ENCODE assay signal across 27 cellular contexts in the genomic region with DNA sequence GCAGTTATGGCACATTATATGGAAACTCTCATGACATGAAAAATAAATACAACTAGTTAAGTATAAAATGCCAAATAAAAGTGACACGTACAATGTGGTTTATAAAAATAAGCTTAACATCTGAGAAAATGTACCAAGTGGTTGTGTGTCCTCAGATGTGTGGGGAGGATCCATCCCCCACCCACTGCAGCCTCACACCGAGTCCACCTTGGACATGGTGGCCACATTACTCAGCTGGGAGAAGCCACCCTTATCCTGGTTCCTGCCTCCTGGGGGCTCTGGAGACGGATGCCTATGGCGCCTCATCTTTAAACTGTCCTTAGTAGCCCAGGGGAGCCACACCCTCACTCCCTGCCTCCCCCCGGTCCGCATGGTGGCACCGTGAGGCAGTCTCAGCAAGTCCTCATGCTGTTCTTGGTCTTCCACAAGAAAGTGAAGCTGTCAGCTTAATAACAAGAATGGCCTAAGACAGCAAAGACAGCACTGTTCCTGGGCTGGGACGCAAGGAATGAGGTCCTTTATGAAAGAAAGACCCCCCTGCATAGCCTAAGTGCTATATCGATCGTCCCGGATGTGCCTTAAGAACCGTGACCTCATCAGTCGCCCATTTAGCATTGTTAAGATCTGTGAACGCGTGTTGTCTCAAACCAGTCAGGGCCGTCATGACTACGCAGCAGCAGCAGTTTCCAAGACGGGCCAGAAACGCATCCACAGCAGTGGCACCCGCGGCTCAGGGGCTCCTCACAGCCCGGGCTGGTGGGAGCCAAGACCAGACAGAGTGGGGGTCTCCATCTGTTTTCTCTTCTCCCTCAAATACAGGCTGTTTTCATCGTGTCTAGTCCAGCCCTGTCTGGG. TPM values are rescaled to one million over a fixed set of nuclear protein-coding genes. Genes with fewer than 3 reads are reported as not detected.
DNase-seq lines count a peak whose midpoint lies in the region; ATAC-seq, FAIRE-seq and TF ChIP-seq lines count a peak whose summit lies in the region.
"Had no signal": no experiment of that assay in that cellular context is flagged by ENCODE, and none has a peak within 500 bp of the region (broad histone marks: within the 10 kb centered on the region; RNA-seq: fewer than 3 reads in every experiment).

No MANE protein-coding gene starts in this region.

- TF ChIP-seq POLR2A in HepG2 (IDR thresholded peaks at IDR 0.05; ENCODE audit: insufficient read depth in 1 of 2, low read depth in 2 of 2, low read length in 2 of 2): no peak
- no peak for TF ChIP-seq POLR2A in right lobe of liver (IDR thresholded peaks at IDR 0.05)

- peaks cover 2 to 23% of the 10 kb centered on the region in 2 experiments; a peak in 4 of 5 replicates for H3K36me3 ChIP-seq in HepG2 (replicated peaks in 1 of 2; ENCODE audit: control insufficient read depth in 1 of 2, insufficient read depth in 2 of 2, low read length in 2 of 2)
- H3K36me3 ChIP-seq in right lobe of liver: peaks cover 0 to 3% (median 0%) of the 10 kb centered on the region in 4 donors
- H3K36me3 ChIP-seq in muscle layer of colon (ENCODE audit: insufficient read depth, low read length): peaks cover 6% of the 10 kb centered on the region

- H3K79me2 ChIP-seq in HepG2 (ENCODE audit: insufficient read depth, low read length): no peaks in the 10 kb centered on the region

- H3K4me1 ChIP-seq in HepG2 (ENCODE audit: insufficient read depth, low read length): peaks cover 55% of the 10 kb centered on the region
- H3K4me1 ChIP-seq in right lobe of liver: peaks cover 0 to 32% (median 9%) of the 10 kb centered on the region in 4 donors
- H3K4me1 ChIP-seq in muscle layer of colon (ENCODE audit: insufficient read depth, low read length): peaks cover 64% of the 10 kb centered on the region
- H3K4me1 ChIP-seq: BE2C had no signal

- H3K4me3 Mint-ChIP-seq in T-helper 2 cell treated with Interferon-gamma antibody and Interleukin-4, amounts not matched to agents 5 μg/mL and 100 μg/mL, for 36 hours: no peak overlapping the region
- no peak overlapping the region for H3K4me3 Mint-ChIP-seq in stimulated activated memory B cell treated with anti-CD40 and anti-IgM and Interleukin-4, amounts not matched to agents 10 μg/mL and 1 μg/mL and 100 μg/mL, for 72 hours
- H3K4me3 Mint-ChIP-seq: CD14-positive monocyte had no signal

- H3K4me1 Mint-ChIP-seq in T-helper 2 cell treated with Interferon-gamma antibody and Interleukin-4, amounts not matched to agents 5 μg/mL and 100 μg/mL, for 36 hours (ENCODE audit: low read depth): no peaks in the 10 kb centered on the region
- H3K4me1 Mint-ChIP-seq in stimulated activated memory B cell treated with anti-CD40 and anti-IgM and Interleukin-4, amounts not matched to agents 10 μg/mL and 1 μg/mL and 100 μg/mL, for 72 hours: no peaks in the 10 kb centered on the region
- H3K4me1 Mint-ChIP-seq: CD14-positive monocyte had no signal

- ATAC-seq in HepG2 (no peak), right lobe of liver (no peak), GM19395 (IDR thresholded peaks at IDR 0.05; ENCODE audit: unreplicated experiment) (no peak), HG03342 (IDR thresholded peaks at IDR 0.05; ENCODE audit: unreplicated experiment) (no peak)
- ATAC-seq in stimulated activated memory B cell treated with anti-CD40 and anti-IgM and Interleukin-4, amounts not matched to agents 10 μg/mL and 1 μg/mL and 100 μg/mL, for 72 hours: no peak

- in situ Hi-C loops in HepG2 (cut with HindIII; ENCODE audit: extremely low pct_ligation_motif_present, low pct_unique_long_range_greater_than_20kb): no loop called here

- H3K36me3 Mint-ChIP-seq in T-helper 2 cell treated with Interferon-gamma antibody and Interleukin-4, amounts not matched to agents 5 μg/mL and 100 μg/mL, for 36 hours (ENCODE audit: low read depth): peaks cover 37% of the 10 kb centered on the region
- peaks cover 70% of the 10 kb centered on the region for H3K36me3 Mint-ChIP-seq in stimulated activated memory B cell treated with anti-CD40 and anti-IgM and Interleukin-4, amounts not matched to agents 10 μg/mL and 1 μg/mL and 100 μg/mL, for 72 hours

- no peak overlapping the region for H3K27ac ChIP-seq in HepG2 (ENCODE audit: extremely low read length, insufficient read depth, low read length)
- no peak overlapping the region for H3K27ac ChIP-seq in right lobe of liver
- peak overlapping the region; percentile 10 for H3K27ac ChIP-seq in muscle layer of colon (ENCODE audit: low read depth, low read length)
- H3K27ac ChIP-seq in skin epidermis: peak overlapping the region in 16 of 21 experiments; percentile 2 to 87 (median 64)
- H3K27ac ChIP-seq: HL-60 had no signal

- POLR2A ChIA-PET in HepG2 (lab: Yijun Ruan, JAX): no interaction called here

- no peak for FAIRE-seq in HepG2 (lab: Jason Lieb, UNC)
- FAIRE-seq: GM12891, H54 had no signal

- TF ChIP-seq CTCF in HepG2 (CRISPR knock-in tag; IDR thresholded peaks at IDR 0.05) (no peak), right lobe of liver (IDR thresholded peaks at IDR 0.05) (no peak)

- DNase-seq in HepG2 (ENCODE audit: low spot score) (no peak), right lobe of liver (no peak)
- no peak for DNase-seq in T-helper 2 cell treated with Interferon-gamma antibody and Interleukin-4, amounts not matched to agents 5 μg/mL and 100 μg/mL, for 36 hours (ENCODE audit: low spot score)
- DNase-seq: 8988T, ACHN, BE2C, Calu3, DMS79 treated with DMSO at 0.1 percent for 48 hours, GF-D8, NCI-H1048, NCI-H1417, NCI-H1694, NCI-H2029 treated with DMSO at 0.1 percent for 48 hours, NCI-H2227 treated with DMSO at 0.1 percent for 48 hours, NCI-H510A, NCI-H69, RPMI8226, SHP77 had no signal

- H3K9ac ChIP-seq in HepG2 (ENCODE audit: insufficient read depth, low read depth, low read length): no peak overlapping the region
- no peak overlapping the region for H3K9ac ChIP-seq in muscle layer of colon (ENCODE audit: low read length)

- no peaks in the 10 kb centered on the region for H3K27me3 ChIP-seq in HepG2 (ENCODE audit: control insufficient read depth in 1 of 2, insufficient read depth in 2 of 2, low read length in 2 of 2)
- H3K27me3 ChIP-seq in right lobe of liver: no peaks in the 10 kb centered on the region
- H3K27me3 ChIP-seq in muscle layer of colon (ENCODE audit: control insufficient read depth in 1 of 2, insufficient read depth in 2 of 2, low read length in 2 of 2): no peaks in the 10 kb centered on the region
- H3K27me3 ChIP-seq: BE2C had no signal

- no TSS peak for BruUV-seq in HepG2 (replicated peaks; lab: Mats Ljungman, UMichigan)

- H3K9me3 Mint-ChIP-seq in T-helper 2 cell treated with Interferon-gamma antibody and Interleukin-4, amounts not matched to agents 5 μg/mL and 100 μg/mL, for 36 hours: no peaks in the 10 kb centered on the region
- no peaks in the 10 kb centered on the region for H3K9me3 Mint-ChIP-seq in stimulated activated memory B cell treated with anti-CD40 and anti-IgM and Interleukin-4, amounts not matched to agents 10 μg/mL and 1 μg/mL and 100 μg/mL, for 72 hours
- H3K9me3 Mint-ChIP-seq: CD14-positive monocyte had no signal

- no peaks in the 10 kb centered on the region for H3K27me3 Mint-ChIP-seq in T-helper 2 cell treated with Interferon-gamma antibody and Interleukin-4, amounts not matched to agents 5 μg/mL and 100 μg/mL, for 36 hours (ENCODE audit: low read depth)
- H3K27me3 Mint-ChIP-seq in stimulated activated memory B cell treated with anti-CD40 and anti-IgM and Interleukin-4, amounts not matched to agents 10 μg/mL and 1 μg/mL and 100 μg/mL, for 72 hours: no peaks in the 10 kb centered on the region

- no peak overlapping the region for H3K4me3 ChIP-seq in HepG2 (replicated peaks in 1 of 3; ENCODE audit: insufficient read depth in 1 of 3, low read depth in 2 of 3, low read length in 3 of 3)
- no peak overlapping the region for H3K4me3 ChIP-seq in right lobe of liver
- no peak overlapping the region for H3K4me3 ChIP-seq in muscle layer of colon (ENCODE audit: low read depth in 1 of 2, low read length in 2 of 2)
- no peak overlapping the region for H3K4me3 ChIP-seq in skin epidermis

- no peak overlapping the region for H2AFZ ChIP-seq in HepG2 (ENCODE audit: low read length)

- TF ChIP-seq EP300 in HepG2 (IDR thresholded peaks at IDR 0.05; ENCODE audit: low read depth in 2 of 2, low read length in 2 of 2): no peak
- TF ChIP-seq EP300 in HepG2 (CRISPR knock-in tag; IDR thresholded peaks at IDR 0.05; ENCODE audit: borderline replicate concordance): no peak

- intact Hi-C loops in HepG2 (cut with micrococcal nuclease; ENCODE audit: unreplicated experiment): no loop called here
- intact Hi-C loops in right lobe of liver (cut with DNase I): no loop called here

- CTCF ChIA-PET in HepG2 (lab: Yijun Ruan, JAX; ENCODE audit: low intra/inter-chr PET ratio, low total read pairs): no interaction called here

- H3K27ac Mint-ChIP-seq in T-helper 2 cell treated with Interferon-gamma antibody and Interleukin-4, amounts not matched to agents 5 μg/mL and 100 μg/mL, for 36 hours: no peak overlapping the region
- H3K27ac Mint-ChIP-seq in stimulated activated memory B cell treated with anti-CD40 and anti-IgM and Interleukin-4, amounts not matched to agents 10 μg/mL and 1 μg/mL and 100 μg/mL, for 72 hours: no peak overlapping the region

- WGBS in HepG2 (ENCODE audit: low lambda C conversion rate): 98% methylated on average over 18 of the region's 23 CpGs
- 100% methylated on average over 15 of the region's 23 CpGs for WGBS in right lobe of liver (ENCODE audit: insufficient coverage, low coverage, low lambda C conversion rate, missing lambda C conversion rate)

- H4K20me1 ChIP-seq in HepG2 (ENCODE audit: insufficient read depth, low read length): no peaks in the 10 kb centered on the region

- TF ChIP-seq RAD21 in HepG2 (CRISPR knock-in tag; IDR thresholded peaks at IDR 0.05): no peak

- H3K9me3 ChIP-seq in HepG2 (ENCODE audit: low read length) (no peaks in the 10 kb centered on the region), right lobe of liver (no peaks in the 10 kb centered on the region), muscle layer of colon (ENCODE audit: low read length) (no peaks in the 10 kb centered on the region)
- H3K9me3 ChIP-seq: BE2C had no signal

- no peak overlapping the region for H3K4me2 ChIP-seq in HepG2 (ENCODE audit: low read depth, low read length)

RNA-seq across cellular contexts. Expression of gene IPPK, which starts 56.4 kb away (rescaled TPM):
- total RNA-seq in HepG2 (2016; rRNA removed; fragmentation: Illumina TruSeq; extraction: Trizol): 14.1 and 15.1 TPM in 2 replicates
- 0.91 and 1.3 TPM in 2 replicates for total RNA-seq in HepG2 (2016; cell fraction: cytosol; rRNA removed; fragmentation: Illumina TruSeq; extraction: Trizol; ENCODE audit: low read depth)
- 12.9 and 15.9 TPM in 2 replicates for total RNA-seq in HepG2 (2016; cell fraction: insoluble cytoplasmic fraction; rRNA removed; fragmentation: Illumina TruSeq; extraction: Trizol)
- 4.6 and 5.0 TPM in 2 replicates for total RNA-seq in HepG2 (2016; cell fraction: membrane; rRNA removed; fragmentation: Illumina TruSeq; extraction: Trizol)
- total RNA-seq in HepG2 (2016; cell fraction: nucleus; rRNA removed; fragmentation: Illumina TruSeq; extraction: Trizol): 6.5 and 8.3 TPM in 2 replicates
- 9.9 and 11.2 TPM in 2 replicates for polyA plus RNA-seq in HepG2 (2011; rRNA removed)
- 10.8 and 11.0 TPM in 2 replicates for polyA plus RNA-seq in HepG2 (2011; cell fraction: cytosol; rRNA removed)
- 17.2 and 18.8 TPM in 2 replicates for polyA plus RNA-seq in HepG2 (2011; cell fraction: nucleus; rRNA removed)
- 5.3 and 5.7 TPM in 2 replicates for polyA plus RNA-seq in HepG2 (2012)
- 0.66 and 1.2 TPM in 2 replicates for polyA plus RNA-seq in HepG2 (2016; cell fraction: cytosol; fragmentation: Illumina TruSeq; extraction: Trizol; ENCODE audit: low read depth)
- 16.3 and 16.9 TPM in 2 replicates for polyA plus RNA-seq in HepG2 (2016; cell fraction: insoluble cytoplasmic fraction; fragmentation: Illumina TruSeq; extraction: Trizol; ENCODE audit: low read depth)
- 2.2 and 3.4 TPM in 2 replicates for polyA plus RNA-seq in HepG2 (2016; cell fraction: membrane; fragmentation: Illumina TruSeq; extraction: Trizol; ENCODE audit: low read depth)
- 12.6 and 15.6 TPM in 2 replicates for polyA plus RNA-seq in HepG2 (2016; cell fraction: nucleus; fragmentation: Illumina TruSeq; extraction: Trizol; ENCODE audit: insufficient read depth, low read depth)
- 61.7 and 67.2 TPM in 2 replicates for polyA minus RNA-seq in HepG2 (2011; rRNA and poly(A)+ RNA removed; ENCODE audit: low replicate concordance)
- 6.2 and 7.6 TPM in 2 replicates for polyA minus RNA-seq in HepG2 (2011; cell fraction: cytosol; rRNA and poly(A)+ RNA removed)
- 9.8 and 10.4 TPM in 2 replicates for polyA minus RNA-seq in HepG2 (2011; cell fraction: nucleus; rRNA and poly(A)+ RNA removed)
- total RNA-seq in right lobe of liver: 1 to 10 TPM; 2.4 to 4.9 (median 3.7) TPM

Comparison
In these comparisons a context has a peak if more than half of its experiments do, and no peak if none do; other contexts are left out.
1. H3K27ac ChIP-seq: peak in muscle layer of colon (single experiment) and skin epidermis (16 of 21); none in HepG2 (single experiment) and right lobe of liver (0 of 3).